35 cellular contexts compared by ENCODE assay signal in the genomic region with DNA sequence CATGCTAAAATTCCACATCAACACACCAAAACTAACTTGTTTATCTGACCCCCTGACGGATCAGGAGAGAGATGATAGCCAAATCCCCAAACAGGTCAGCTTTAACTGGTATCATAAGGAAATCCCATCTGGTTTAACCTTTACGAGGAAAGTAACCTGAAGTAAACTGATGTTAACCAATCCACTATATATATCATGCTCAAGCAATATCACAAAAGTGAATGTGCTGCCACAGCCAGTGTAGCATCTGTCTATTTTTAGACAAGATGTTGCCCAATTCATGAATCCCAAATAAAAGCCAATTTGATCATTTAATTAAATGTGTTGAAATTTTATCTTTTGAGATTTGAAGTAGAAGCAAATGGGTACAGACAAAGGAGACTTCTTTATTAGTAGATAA.
"Had no signal": no experiment of that assay in that cellular context is flagged by ENCODE, and none has a peak within 500 bp of the region (broad histone marks: within the 10 kb centered on the region; RNA-seq: fewer than 3 reads in every experiment).

No MANE protein-coding gene starts in this region.

- DNase-seq: Karpas-422, Kasumi-1, KG1, MG63, MM.1S, MV-4-11, NCI-H1048, NCI-H1092, NCI-H1092 treated with DMSO at 0.1 percent for 48 hours, NCI-H1105, NCI-H1105 treated with DMSO at 0.1 percent for 48 hours, NCI-H1417, NCI-H1417 treated with DMSO at 0.1 percent for 48 hours, NCI-H1436, NCI-H1436 treated with DMSO at 0.1 percent for 48 hours, NCI-H1694, NCI-H1694 treated with DMSO at 0.1 percent for 48 hours, NCI-H187, NCI-H187 treated with DMSO at 0.1 percent for 48 hours, NCI-H1930, NCI-H2029, NCI-H2029 treated with DMSO at 0.1 percent for 48 hours, NCI-H2081, NCI-H2081 treated with DMSO at 0.1 percent for 48 hours, NCI-H2107, NCI-H2171, NCI-H2171 treated with DMSO at 0.1 percent for 48 hours, NCI-H2227 treated with DMSO at 0.1 percent for 48 hours, NCI-H226, NCI-H345, NCI-H446, NCI-H446 treated with DMSO at 0.1 percent for 48 hours, NCI-H510A, NCI-H510A treated with DMSO at 0.1 percent for 48 hours had no signal

- H3K36me3 ChIP-seq: MG63 had no signal

- H3K4me2 ChIP-seq: KMS-11 had no signal

- H3K9me3 ChIP-seq: MG63 had no signal

- H3K4me3 ChIP-seq: MG63 had no signal

- H3K9ac ChIP-seq: KMS-11 had no signal

- H3K27ac ChIP-seq: KMS-11 had no signal

- H3K27me3 ChIP-seq: MG63 had no signal
